In genomic region chr12:46386360-46386867, GRCh38 we compare ENCODE assay signal across 2 cellular contexts.
TF ChIP-seq lines count a peak whose summit lies in the region.

No MANE protein-coding gene starts in this region.

TF ChIP-seq in HEK293, 187 proteins besides CTCF, POLR2A, EP300 and RAD21:
- no peak for TF ChIP-seq KLF16 (tag by site-specific recombination; IDR thresholded peaks at IDR 0.05)
- peak; percentile 23; the same call in 1 of the 2 replicates for TF ChIP-seq KLF10 (tag by site-specific recombination; IDR thresholded peaks at IDR 0.05)
- TF ChIP-seq ZNF629 (tag by site-specific recombination; IDR thresholded peaks at IDR 0.05), result peak; percentile 85
- TF ChIP-seq ZNF449 (tag by site-specific recombination; IDR thresholded peaks at IDR 0.05), result no peak
- no peak for TF ChIP-seq KLF17 (tag by site-specific recombination; IDR thresholded peaks at IDR 0.05)
- TF ChIP-seq SCRT1 (tag by site-specific recombination; IDR thresholded peaks at IDR 0.05; ENCODE audit: borderline replicate concordance), result no peak
- no peak for TF ChIP-seq HOXC10 (CRISPR knock-in tag; IDR thresholded peaks at IDR 0.05)
- 0 out of 2 replicates have a peak, but pooled peaks have one; percentile 17 for TF ChIP-seq ZNF843 (tag by site-specific recombination; IDR thresholded peaks at IDR 0.05)
- no peak for TF ChIP-seq ZNF707 (tag by site-specific recombination; IDR thresholded peaks at IDR 0.05)
- TF ChIP-seq ATF2 (tag by site-specific recombination; IDR thresholded peaks at IDR 0.05; ENCODE audit: low read depth), result peak; percentile 81
- no peak for TF ChIP-seq ZNF670 (tag by site-specific recombination; IDR thresholded peaks at IDR 0.05; ENCODE audit: low read depth)
- TF ChIP-seq SALL2 (tag by site-specific recombination; IDR thresholded peaks at IDR 0.05; ENCODE audit: borderline replicate concordance), result no peak
- TF ChIP-seq SP7 (tag by site-specific recombination; IDR thresholded peaks at IDR 0.05), result peak; percentile 68; the same call in 1 of the 2 replicates
- no peak for TF ChIP-seq ZNF600 (tag by site-specific recombination; IDR thresholded peaks at IDR 0.05)
- TF ChIP-seq ZNF132 (tag by site-specific recombination; IDR thresholded peaks at IDR 0.05; ENCODE audit: borderline replicate concordance), result no peak
- TF ChIP-seq ZNF677 (tag by site-specific recombination; IDR thresholded peaks at IDR 0.05), result no peak
- TF ChIP-seq MZF1 (tag by site-specific recombination; IDR thresholded peaks at IDR 0.05; ENCODE audit: borderline replicate concordance), result no peak
- peak; percentile 70 for TF ChIP-seq FEZF1 (tag by site-specific recombination; IDR thresholded peaks at IDR 0.05)
- TF ChIP-seq ZNF362 (tag by site-specific recombination; IDR thresholded peaks at IDR 0.05), result 0 out of 2 replicates have a peak, but pooled peaks have one; percentile 11
- no peak for TF ChIP-seq ZNF580 (tag by site-specific recombination; IDR thresholded peaks at IDR 0.05)
- no peak for TF ChIP-seq ZNF658 (tag by site-specific recombination; IDR thresholded peaks at IDR 0.05)
- TF ChIP-seq SCRT2 (tag by site-specific recombination; IDR thresholded peaks at IDR 0.05), result no peak
- peak; percentile 86 for TF ChIP-seq ZEB2 (tag by site-specific recombination; IDR thresholded peaks at IDR 0.05)
- TF ChIP-seq SETDB1 (IDR thresholded peaks at IDR 0.05; ENCODE audit: insufficient read length, low read length), result no peak
- peak; percentile 94 for TF ChIP-seq PRDM6 (tag by site-specific recombination; IDR thresholded peaks at IDR 0.05)
- TF ChIP-seq ZNF664 (tag by site-specific recombination; IDR thresholded peaks at IDR 0.05), result peak; percentile 90
- TF ChIP-seq ZNF366 (tag by site-specific recombination; conservative IDR thresholded peaks at IDR 0.05), result peak; percentile 29; the same call in 1 of the 2 replicates
- TF ChIP-seq ZNF747 (tag by site-specific recombination; IDR thresholded peaks at IDR 0.05), result no peak
- TF ChIP-seq ZNF529 (tag by site-specific recombination; IDR thresholded peaks at IDR 0.05; ENCODE audit: insufficient replicate concordance), result no peak
- TF ChIP-seq ZNF174 (tag by site-specific recombination; IDR thresholded peaks at IDR 0.05), result no peak
TF ChIP-seq in HEK293: peak in this region for 11.

TF ChIP-seq in HepG2, 621 proteins besides CTCF, POLR2A, EP300 and RAD21 (continues in another document):
- no peak for TF ChIP-seq NFAT5 (CRISPR knock-in tag; IDR thresholded peaks at IDR 0.05)
- no peak for TF ChIP-seq ZNF770 (CRISPR knock-in tag; IDR thresholded peaks at IDR 0.05)
- no peak for TF ChIP-seq HBP1 (CRISPR knock-in tag; IDR thresholded peaks at IDR 0.05; ENCODE audit: low read depth)
- TF ChIP-seq MED1 (CRISPR knock-in tag; IDR thresholded peaks at IDR 0.05), result peak; percentile 80
- TF ChIP-seq FOXA3 (CRISPR knock-in tag; IDR thresholded peaks at IDR 0.05), result peak; percentile 44; the same call in 1 of the 2 replicates
- 0 out of 2 replicates have a peak, but pooled peaks have one; percentile 60 for TF ChIP-seq SIX4 (CRISPR knock-in tag; IDR thresholded peaks at IDR 0.05)
- no peak for TF ChIP-seq RBAK (CRISPR knock-in tag; IDR thresholded peaks at IDR 0.05)
- no peak for TF ChIP-seq USF2 (IDR thresholded peaks at IDR 0.05; ENCODE audit: low read depth, low read length)
- TF ChIP-seq USF2 (CRISPR knock-in tag; IDR thresholded peaks at IDR 0.05; ENCODE audit: borderline replicate concordance), result no peak
- TF ChIP-seq HNRNPK (IDR thresholded peaks at IDR 0.05; ENCODE audit: low read depth, low read length, poor library complexity, severe bottlenecking), result no peak
- TF ChIP-seq ZNF430 (CRISPR knock-in tag; IDR thresholded peaks at IDR 0.05), result no peak
- TF ChIP-seq ZNF75D (CRISPR knock-in tag; IDR thresholded peaks at IDR 0.05; ENCODE audit: borderline replicate concordance), result no peak
- 0 out of 2 replicates have a peak, but pooled peaks have one; percentile 18 for TF ChIP-seq NKX3-1 (CRISPR knock-in tag; IDR thresholded peaks at IDR 0.05)
- peak; percentile 48; the same call in 1 of the 2 replicates for TF ChIP-seq CREM (IDR thresholded peaks at IDR 0.05)
- TF ChIP-seq CREM (CRISPR knock-in tag; IDR thresholded peaks at IDR 0.05), result no peak
- peak; percentile 36; the same call in 1 of the 2 replicates for TF ChIP-seq RBFOX2 (IDR thresholded peaks at IDR 0.05; ENCODE audit: low read depth, low read length)
- 0 out of 2 replicates have a peak, but pooled peaks have one; percentile 28 for TF ChIP-seq ZNF24 (IDR thresholded peaks at IDR 0.05)
- TF ChIP-seq MNT (IDR thresholded peaks at IDR 0.05), result no peak
- TF ChIP-seq POLR2AphosphoS2 (IDR thresholded peaks at IDR 0.05; ENCODE audit: low read depth, low read length), result no peak
- peak; percentile 38; the same call in 1 of the 2 replicates for TF ChIP-seq ATF3 (CRISPR knock-in tag; IDR thresholded peaks at IDR 0.05)
- TF ChIP-seq CENPT (CRISPR knock-in tag; IDR thresholded peaks at IDR 0.05; ENCODE audit: low read depth), result no peak
- 0 out of 2 replicates have a peak, but pooled peaks have one; percentile 42 for TF ChIP-seq TCF7 (IDR thresholded peaks at IDR 0.05; ENCODE audit: low read depth)
- TF ChIP-seq CBX1 (IDR thresholded peaks at IDR 0.05; ENCODE audit: low read depth), result no peak
- TF ChIP-seq ZNF274 (CRISPR knock-in tag; IDR thresholded peaks at IDR 0.05), result no peak
- TF ChIP-seq ARID3A (IDR thresholded peaks at IDR 0.05; ENCODE audit: low read depth, low read length), result peak; percentile 67
- peak; percentile 78 for TF ChIP-seq NCOA2 (CRISPR knock-in tag; IDR thresholded peaks at IDR 0.05)
- 0 out of 2 replicates have a peak, but pooled peaks have one; percentile 20 for TF ChIP-seq NCOR1 (IDR thresholded peaks at IDR 0.05; ENCODE audit: borderline replicate concordance, low read length)
- peak; percentile 38; the same call in 1 of the 2 replicates for TF ChIP-seq SOX5 (CRISPR knock-in tag; IDR thresholded peaks at IDR 0.05; ENCODE audit: borderline replicate concordance)
- peak; percentile 37; the same call in 1 of the 2 replicates for TF ChIP-seq ATF2 (CRISPR knock-in tag; IDR thresholded peaks at IDR 0.05)
